ENCODE assay signal across 8 cellular contexts in genomic region chr2:218034497-218035213, GRCh38. TPM values are rescaled to one million over a fixed set of nuclear protein-coding genes. Genes with fewer than 3 reads are reported as not detected.
A peak's percentile ranks its signal among the peaks of the same experiment; 100 is the strongest.
DNase-seq lines count a peak whose midpoint lies in the region; ATAC-seq and TF ChIP-seq lines count a peak whose summit lies in the region.
"Not testable (repeated sequence)": the region's sequence is repeated elsewhere in the genome, so short reads cannot be mapped to it uniquely, and the experiment has no call there.

No MANE protein-coding gene starts in this region.

- H3K36me3 ChIP-seq in lower lobe of right lung: not testable (repeated sequence)

- peak; percentile 27 to 72 (median 48) for DNase-seq in CD4-positive, alpha-beta T cell
- DNase-seq in NCI-H82 (lab: John Stamatoyannopoulos, UW) (peak; percentile 64), ecto neural progenitor cell (ENCODE audit: low spot score) (peak; percentile 85), lower lobe of right lung (peak; percentile 78)
- DNase-seq in activated CD4-positive, alpha-beta memory T cell treated with anti-CD3 and anti-CD28 coated beads, Interleukin-2, amount 10 ng/mL, durations not matched to agents 7 days and 5 days: peak; percentile 72
- DNase-seq in stimulated activated CD4-positive, alpha-beta T cell treated with anti-CD3 and anti-CD28 coated beads, TNF-alpha, amount 100 ng/mL, for 4 hours (ENCODE audit: low read depth in 3 of 3): peak; percentile 37 to 52 (median 48)

- peak overlapping the region; percentile 54 for H3K27ac Mint-ChIP-seq in CD4-positive, alpha-beta T cell
- H3K27ac Mint-ChIP-seq in activated CD4-positive, alpha-beta memory T cell treated with anti-CD3 and anti-CD28 coated beads, Interleukin-2, amount 10 ng/mL, durations not matched to agents 7 days and 5 days: peak overlapping the region; percentile 49

- H3K4me3 Mint-ChIP-seq in CD4-positive, alpha-beta T cell: peak overlapping the region; percentile 76
- H3K4me3 Mint-ChIP-seq in activated CD4-positive, alpha-beta memory T cell treated with anti-CD3 and anti-CD28 coated beads, Interleukin-2, amount 10 ng/mL, durations not matched to agents 7 days and 5 days: peak overlapping the region; percentile 69

- POLR2A ChIA-PET in CD4-positive, alpha-beta T cell (lab: Charles Lee): not testable (repeated sequence)
- POLR2A ChIA-PET in activated CD4-positive, alpha-beta memory T cell treated with anti-CD3 and anti-CD28 coated beads, Interleukin-2, amount 10 ng/mL, durations not matched to agents 7 days and 5 days (lab: Charles Lee): interaction anchor here (1.1 kb wide), 1 partner anchor 9 kb away, joined by 3 read pairs; no protein-coding TSS in a partner anchor

- ATAC-seq in CD4-positive, alpha-beta T cell (ENCODE audit: poor library complexity): peak; percentile 95
- ATAC-seq in GM19463 (IDR thresholded peaks at IDR 0.05; ENCODE audit: unreplicated experiment): peak; percentile 88
- peak; percentile 81 for ATAC-seq in HG03521 (IDR thresholded peaks at IDR 0.05; ENCODE audit: unreplicated experiment)
- peak; percentile 85 to 90 for ATAC-seq in lower lobe of right lung

- peak; percentile 62 for TF ChIP-seq CTCF in CD4-positive, alpha-beta T cell (IDR thresholded peaks at IDR 0.05)
- TF ChIP-seq CTCF in lower lobe of right lung (IDR thresholded peaks at IDR 0.05): peak; percentile 77

- H3K36me3 Mint-ChIP-seq in CD4-positive, alpha-beta T cell (ENCODE audit: low read depth); activated CD4-positive, alpha-beta memory T cell treated with anti-CD3 and anti-CD28 coated beads, Interleukin-2, amount 10 ng/mL, durations not matched to agents 7 days and 5 days (ENCODE audit: low read depth): not testable (repeated sequence)

- peaks cover 11% of the 10 kb centered on the region for H3K4me1 Mint-ChIP-seq in CD4-positive, alpha-beta T cell (ENCODE audit: low read depth)
- peaks cover 29% of the 10 kb centered on the region for H3K4me1 Mint-ChIP-seq in activated CD4-positive, alpha-beta memory T cell treated with anti-CD3 and anti-CD28 coated beads, Interleukin-2, amount 10 ng/mL, durations not matched to agents 7 days and 5 days

- intact Hi-C loops in CD4-positive, alpha-beta T cell (cut with DNase I, micrococcal nuclease): loop anchor here (2.0 to 10.0 kb wide), 2 partner anchors 150 to 246 kb away; no protein-coding TSS in a partner anchor
- intact Hi-C loops in lower lobe of right lung (cut with DNase I): not testable (repeated sequence)

- H3K4me3 ChIP-seq in lower lobe of right lung: peak overlapping the region; percentile 28

- CTCF ChIA-PET in CD4-positive, alpha-beta T cell (lab: Charles Lee): interaction anchor here (0.7 to 1.5 kb wide), 5 partner anchors 8 to 249 kb away, joined by 3 to 5 read pairs (median 4); no protein-coding TSS in a partner anchor
- CTCF ChIA-PET in activated CD4-positive, alpha-beta memory T cell treated with anti-CD3 and anti-CD28 coated beads, Interleukin-2, amount 10 ng/mL, durations not matched to agents 7 days and 5 days (lab: Charles Lee): interaction anchor here (0.6 to 1.0 kb wide), 5 partner anchors 15 to 249 kb away, joined by 3 to 4 read pairs (median 3); no protein-coding TSS in a partner anchor

- H3K4me1 ChIP-seq in lower lobe of right lung: peaks cover 10% of the 10 kb centered on the region

- not testable (repeated sequence) for H3K9me3 Mint-ChIP-seq in CD4-positive, alpha-beta T cell; activated CD4-positive, alpha-beta memory T cell treated with anti-CD3 and anti-CD28 coated beads, Interleukin-2, amount 10 ng/mL, durations not matched to agents 7 days and 5 days

- not testable (repeated sequence) for H3K9me3 ChIP-seq in CD4-positive, alpha-beta T cell (ENCODE audit: control insufficient read depth, low read length); lower lobe of right lung

- H3K27me3 Mint-ChIP-seq in CD4-positive, alpha-beta T cell: peaks cover 15% of the 10 kb centered on the region
- H3K27me3 Mint-ChIP-seq in activated CD4-positive, alpha-beta memory T cell treated with anti-CD3 and anti-CD28 coated beads, Interleukin-2, amount 10 ng/mL, durations not matched to agents 7 days and 5 days: not testable (repeated sequence)

- not testable (repeated sequence) for H3K27me3 ChIP-seq in CD4-positive, alpha-beta T cell (ENCODE audit: control insufficient read depth, insufficient read depth, low read length)
- H3K27me3 ChIP-seq in lower lobe of right lung (ENCODE audit: low read depth): peaks cover 14% of the 10 kb centered on the region

- not testable (repeated sequence) for H3K27ac ChIP-seq in CD4-positive, alpha-beta T cell (ENCODE audit: low read depth, low read length); lower lobe of right lung

RNA-seq across cellular contexts. Expression of gene TNS1, which starts 31.9 kb away (rescaled TPM):
- under 1 TPM; 0.25 to 0.34 TPM for total RNA-seq in CD4-positive, alpha-beta T cell
- total RNA-seq in activated CD4-positive, alpha-beta memory T cell treated with anti-CD3 and anti-CD28 coated beads, Interleukin-2, amount 10 ng/mL, durations not matched to agents 7 days and 5 days: 1 to 10 TPM; 3.2 to 3.4 TPM
- 505 TPM for total RNA-seq in lower lobe of right lung

RNA-seq across cellular contexts. Expression of gene RUFY4, which starts 34.4 kb away (rescaled TPM):
- total RNA-seq in CD4-positive, alpha-beta T cell: under 1 TPM; 0.78 to 0.85 TPM
- 1 to 10 TPM; 2.1 to 3.2 TPM for total RNA-seq in activated CD4-positive, alpha-beta memory T cell treated with anti-CD3 and anti-CD28 coated beads, Interleukin-2, amount 10 ng/mL, durations not matched to agents 7 days and 5 days
- total RNA-seq in lower lobe of right lung: not detected

Comparison
In these comparisons a context has a peak if more than half of its experiments do, and no peak if none do; other contexts are left out.
1. RNA of gene TNS1, which starts 31.9 kb away (total RNA-seq): 505 TPM in lower lobe of right lung (single experiment); 3.2 to 3.4 TPM in activated CD4-positive, alpha-beta memory T cell treated with anti-CD3 and anti-CD28 coated beads, Interleukin-2, amount 10 ng/mL, durations not matched to agents 7 days and 5 days and 0.25 to 0.34 TPM in CD4-positive, alpha-beta T cell; every median in the first group is over 100 times any median in the second.
2. Peak in every context shown above with its lines, with median percentiles within 50 percentile points of each other: ATAC-seq and DNase-seq.